Comparison of ENCODE assay signal across 13 cellular contexts in the genomic region with DNA sequence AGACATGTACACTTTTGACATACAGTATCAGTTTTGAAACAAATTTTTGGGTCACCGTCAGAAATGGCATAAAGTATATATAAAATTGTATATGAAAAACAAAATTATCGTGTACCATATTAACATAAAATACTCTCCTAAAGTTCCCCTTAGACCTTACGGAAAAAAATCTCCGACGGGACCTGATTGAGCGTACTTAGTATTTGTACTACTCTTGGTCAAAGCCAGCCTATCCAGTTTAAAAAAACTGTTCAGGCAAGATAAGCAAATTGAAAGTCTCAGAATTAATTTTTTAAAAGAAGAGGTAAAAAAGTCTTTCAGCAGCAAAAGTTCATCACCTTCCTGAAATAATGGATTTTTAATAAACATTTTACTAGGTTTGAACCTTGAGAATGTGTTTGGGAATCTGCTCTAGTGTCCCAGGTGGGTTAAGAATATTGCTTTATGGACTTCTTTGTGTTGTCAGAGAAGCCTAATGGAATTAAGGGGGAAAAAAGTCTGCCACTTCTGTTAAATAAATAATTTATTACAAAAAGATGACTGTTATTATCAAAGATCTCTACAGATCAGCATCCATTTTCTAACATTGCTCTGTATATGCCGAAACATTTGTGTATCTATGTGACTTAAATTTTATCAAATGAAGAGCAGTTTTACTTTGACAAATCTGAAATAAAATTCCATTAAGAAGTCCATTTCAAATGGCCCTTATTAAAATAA. TPM values are rescaled to one million over a fixed set of nuclear protein-coding genes. Genes with fewer than 3 reads are reported as not detected.
DNase-seq lines count a peak whose midpoint lies in the region; ATAC-seq and TF ChIP-seq lines count a peak whose summit lies in the region.
"Had no signal": no experiment of that assay in that cellular context is flagged by ENCODE, and none has a peak within 500 bp of the region (broad histone marks: within the 10 kb centered on the region; RNA-seq: fewer than 3 reads in every experiment).

No MANE protein-coding gene starts in this region.

- no peak for DNase-seq in T-cell
- DNase-seq in iPS-NIHi7 (ENCODE audit: extremely low spot score), result no peak
- DNase-seq in NOMO-1 (lab: John Stamatoyannopoulos, UW; ENCODE audit: unreplicated experiment in 2 of 2), result no peak
- DNase-seq: activated CD4-positive, alpha-beta T cell treated with anti-CD3 and anti-CD28 coated beads for 48 hours; activated naive CD4-positive, alpha-beta T cell treated with Interleukin-2 at 50 U/mL for 16 hours; endodermal cell; MV-4-11; NCI-H2171 had no signal

- H3K4me1 ChIP-seq in DOHH2 (ENCODE audit: control insufficient read depth, low read length), result peaks cover 26% of the 10 kb centered on the region
- H3K4me1 ChIP-seq in skeletal muscle tissue (ENCODE audit: control insufficient read depth in 3 of 3, insufficient read depth in 3 of 3, low read length in 3 of 3), result peaks cover 2 to 33% (median 17%) of the 10 kb centered on the region in 3 donors

- CTCF ChIA-PET in T-cell (lab: Charles Lee), result interaction anchor here (0.5 to 0.6 kb wide), 2 partner anchors 70 to 716 kb away, joined by 3 to 7 read pairs; no protein-coding TSS in a partner anchor

- no peak for TF ChIP-seq CTCF in DOHH2 (IDR thresholded peaks at IDR 0.05; ENCODE audit: low read depth, low read length, poor library complexity, severe bottlenecking)

- H4K20me1 ChIP-seq in DOHH2 (ENCODE audit: control insufficient read depth, insufficient read depth, low read depth, low read length), result no peaks in the 10 kb centered on the region

- H3K9ac ChIP-seq in skeletal muscle tissue (ENCODE audit: low read depth in 1 of 3, low read length in 3 of 3), result peak overlapping the region in 2 of 3 donors; percentile 15 to 82

- H3K9me3 ChIP-seq in DOHH2 (ENCODE audit: control insufficient read depth, insufficient read depth, low read length), result no peaks in the 10 kb centered on the region
- H3K9me3 ChIP-seq in skeletal muscle tissue (ENCODE audit: control insufficient read depth in 3 of 3, low read length in 3 of 3), result no peaks in the 10 kb centered on the region
- H3K9me3 ChIP-seq: gastroesophageal sphincter had no signal

- H3K79me2 ChIP-seq in DOHH2 (ENCODE audit: control insufficient read depth, low read length), result no peaks in the 10 kb centered on the region

- no peaks in the 10 kb centered on the region for H3K36me3 ChIP-seq in DOHH2 (ENCODE audit: control insufficient read depth, low read length)
- no peaks in the 10 kb centered on the region for H3K36me3 ChIP-seq in skeletal muscle tissue (ENCODE audit: control insufficient read depth in 3 of 3, insufficient read depth in 3 of 3, low read length in 3 of 3)
- H3K36me3 ChIP-seq: gastroesophageal sphincter had no signal

- no peak for ATAC-seq in T-cell (replicated peaks in 1 of 4)
- no peak for ATAC-seq in HG03045 (IDR thresholded peaks at IDR 0.05; ENCODE audit: unreplicated experiment)
- ATAC-seq: gastroesophageal sphincter had no signal

- H3K27ac ChIP-seq in DOHH2 (ENCODE audit: low read depth, low read length), result no peak overlapping the region
- H3K27ac ChIP-seq in layer of hippocampus (ENCODE audit: low read depth, low read length), result peak overlapping the region; percentile 71
- no peak overlapping the region for H3K27ac ChIP-seq in skeletal muscle tissue (ENCODE audit: low read depth, low read length)

- H3K9me3 Mint-ChIP-seq in T-cell, result peaks cover 0 to under 1% (median 0%) of the 10 kb centered on the region in 3 donors
- H3K9me3 Mint-ChIP-seq: endodermal cell had no signal

- H3K36me3 Mint-ChIP-seq in T-cell, result peaks cover 11% of the 10 kb centered on the region

- no peaks in the 10 kb centered on the region for H3K27me3 ChIP-seq in DOHH2 (ENCODE audit: control insufficient read depth, low read length)
- no peaks in the 10 kb centered on the region for H3K27me3 ChIP-seq in layer of hippocampus (ENCODE audit: control insufficient read depth, insufficient read depth, low read length)
- H3K27me3 ChIP-seq in skeletal muscle tissue (ENCODE audit: control insufficient read depth in 3 of 3, insufficient read depth in 3 of 3, low read length in 3 of 3), result no peaks in the 10 kb centered on the region
- H3K27me3 ChIP-seq: gastroesophageal sphincter had no signal

- H3K27ac Mint-ChIP-seq in T-cell, result no peak overlapping the region

- peaks cover 60 to 62% (median 61%) of the 10 kb centered on the region in 3 donors for H3K4me1 Mint-ChIP-seq in T-cell

- H3K9me2 ChIP-seq in DOHH2 (replicated peaks; ENCODE audit: control insufficient read depth, low read length), result no peaks in the 10 kb centered on the region

- H3F3A ChIP-seq in DOHH2 (ENCODE audit: control insufficient read depth, insufficient read depth), result 0 out of 2 replicates have a peak, but pooled peaks cover 2% of the 10 kb centered on the region

- peak overlapping the region; percentile 79; the same call in 1 of the 2 replicates for H3K4me2 ChIP-seq in DOHH2 (ENCODE audit: low read length)

- H3K4me3 Mint-ChIP-seq in T-cell, result peak overlapping the region in 2 of 3 donors; percentile 69 to 84
- H3K4me3 Mint-ChIP-seq: endodermal cell had no signal

- H3K4me3 ChIP-seq in DOHH2 (ENCODE audit: low read length) (no peak overlapping the region), skeletal muscle tissue (ENCODE audit: low read length in 3 of 3) (peak overlapping the region in 1 of 3 donors; percentile 91)

- H3K27me3 Mint-ChIP-seq in T-cell, result no peaks in the 10 kb centered on the region

- POLR2A ChIA-PET in T-cell (lab: Charles Lee), result interaction anchor here in 1 of 2 donors (1.2 kb wide), 1 partner anchor 48 kb away, joined by 5 read pairs; no protein-coding TSS in a partner anchor

RNA-seq across cellular contexts. Expression of gene ZBTB20, which starts 48.6 kb away (rescaled TPM):
- 10 to 100 TPM; 43.1 to 80.7 (median 48.4) TPM for total RNA-seq in T-cell
- total RNA-seq in skeletal muscle tissue, result 23.5 TPM
